1 cellular context compared by ENCODE assay signal in the genomic region with DNA sequence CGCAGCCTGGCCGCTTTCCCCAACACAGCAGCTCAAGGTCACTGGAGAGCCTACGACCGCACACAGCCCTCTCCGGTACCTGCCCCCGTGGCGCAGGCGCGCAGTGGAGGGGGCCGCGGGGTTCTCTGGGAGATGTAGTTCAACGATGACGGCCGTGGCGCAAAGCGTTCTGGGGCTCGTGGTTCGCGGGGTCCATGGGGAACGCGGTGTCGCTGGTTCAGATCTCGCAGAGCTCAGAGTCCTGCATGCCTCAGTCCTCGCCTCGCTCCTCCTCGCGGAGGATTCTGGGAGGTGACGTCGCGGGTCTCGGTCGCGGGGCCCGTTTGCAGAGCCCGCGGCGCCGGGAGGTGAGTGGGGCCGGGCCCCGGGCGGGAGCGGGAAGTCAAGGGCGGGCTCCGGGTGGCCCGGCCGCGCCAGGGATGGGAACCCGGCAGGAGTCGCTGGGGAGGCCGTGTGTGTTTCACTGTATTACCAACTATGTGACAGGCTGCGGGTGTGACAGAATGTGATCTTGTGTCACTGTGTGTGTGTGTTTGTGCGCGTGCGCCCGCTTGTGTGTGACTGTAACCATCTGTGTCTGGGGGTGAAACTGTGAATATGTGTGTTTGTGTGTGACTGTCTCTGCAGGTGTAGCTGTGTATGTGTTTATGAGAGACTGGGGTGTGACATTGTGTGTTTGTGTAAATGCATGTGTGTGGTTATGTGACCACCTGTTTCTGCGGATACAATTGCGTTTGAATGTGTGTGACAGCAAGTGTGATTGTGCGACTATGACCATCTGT.
A peak's percentile ranks its signal among the peaks of the same experiment; 100 is the strongest.
TF ChIP-seq lines count a peak whose summit lies in the region.

ZNF527 (plus strand) TSS at position 220 of the 782 bp plus-strand sequence. CDS start 3,100 bp downstream, outside the sequence.

TF ChIP-seq in GM12878, 131 proteins besides CTCF, POLR2A, EP300 and RAD21 (continued from another document):
- TF ChIP-seq, protein P1, sequence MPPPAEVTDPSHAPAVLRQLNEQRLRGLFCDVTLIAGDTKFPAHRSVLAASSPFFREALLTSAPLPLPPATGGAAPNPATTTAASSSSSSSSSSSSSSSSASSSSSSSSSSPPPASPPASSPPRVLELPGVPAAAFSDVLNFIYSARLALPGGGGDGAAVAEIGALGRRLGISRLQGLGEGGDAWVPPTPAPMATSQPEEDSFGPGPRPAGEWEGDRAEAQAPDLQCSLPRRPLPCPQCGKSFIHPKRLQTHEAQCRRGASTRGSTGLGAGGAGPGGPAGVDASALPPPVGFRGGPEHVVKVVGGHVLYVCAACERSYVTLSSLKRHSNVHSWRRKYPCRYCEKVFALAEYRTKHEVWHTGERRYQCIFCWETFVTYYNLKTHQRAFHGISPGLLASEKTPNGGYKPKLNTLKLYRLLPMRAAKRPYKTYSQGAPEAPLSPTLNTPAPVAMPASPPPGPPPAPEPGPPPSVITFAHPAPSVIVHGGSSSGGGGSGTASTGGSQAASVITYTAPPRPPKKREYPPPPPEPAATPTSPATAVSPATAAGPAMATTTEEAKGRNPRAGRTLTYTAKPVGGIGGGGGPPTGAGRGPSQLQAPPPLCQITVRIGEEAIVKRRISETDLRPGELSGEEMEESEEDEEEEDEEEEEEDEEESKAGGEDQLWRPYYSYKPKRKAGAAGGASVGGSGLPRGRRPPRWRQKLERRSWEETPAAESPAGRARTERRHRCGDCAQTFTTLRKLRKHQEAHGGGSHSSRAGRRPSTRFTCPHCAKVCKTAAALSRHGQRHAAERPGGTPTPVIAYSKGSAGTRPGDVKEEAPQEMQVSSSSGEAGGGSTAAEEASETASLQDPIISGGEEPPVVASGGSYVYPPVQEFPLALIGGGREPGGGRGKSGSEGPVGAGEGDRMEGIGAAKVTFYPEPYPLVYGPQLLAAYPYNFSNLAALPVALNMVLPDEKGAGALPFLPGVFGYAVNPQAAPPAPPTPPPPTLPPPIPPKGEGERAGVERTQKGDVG (CRISPR knock-in tag; IDR thresholded peaks at IDR 0.05): no peak
- TF ChIP-seq ATF3 (IDR thresholded peaks at IDR 0.05; ENCODE audit: borderline replicate concordance, extremely low read depth, low read depth, low read length) (peak; percentile 31; the same call in 1 of the 2 replicates), NR2C1 (IDR thresholded peaks at IDR 0.05) (peak; percentile 74), CREB1 (IDR thresholded peaks at IDR 0.05; ENCODE audit: low read depth) (peak; percentile 94), SREBF2 (IDR thresholded peaks at IDR 0.05; ENCODE audit: low read length) (no peak), YBX1 (IDR thresholded peaks at IDR 0.05) (no peak), MLLT1 (IDR thresholded peaks at IDR 0.05) (peak; percentile 81), STAT3 (IDR thresholded peaks at IDR 0.05; ENCODE audit: low read depth, low read length) (no peak), FOXM1 (IDR thresholded peaks at IDR 0.05; ENCODE audit: low read depth, low read length) (no peak), SP1 (IDR thresholded peaks at IDR 0.05; ENCODE audit: low read depth, low read length) (no peak), CEBPZ (IDR thresholded peaks at IDR 0.05; ENCODE audit: low read depth, low read length) (no peak), MTA3 (IDR thresholded peaks at IDR 0.05; ENCODE audit: borderline replicate concordance, low read length) (no peak), TAF1 (IDR thresholded peaks at IDR 0.05; ENCODE audit: borderline replicate concordance, low read depth, low read length) (0 out of 2 replicates have a peak, but pooled peaks have one; percentile 63), IKZF2 (IDR thresholded peaks at IDR 0.05) (0 out of 4 replicates have a peak, but pooled peaks of 1 of the 2 experiments have one; percentile 9), USF1 (IDR thresholded peaks at IDR 0.05; ENCODE audit: borderline replicate concordance, extremely low read length, insufficient read depth, low read depth, low read length) (peak; percentile 36), KLF5 (IDR thresholded peaks at IDR 0.05; ENCODE audit: partially characterized antibody) (no peak), NR2F1 (conservative IDR thresholded peaks at IDR 0.05) (no peak; the same call in 1 of the 2 replicates), RFX5 (IDR thresholded peaks at IDR 0.05; ENCODE audit: low read depth, low read length) (peak; percentile 15; the same call in 1 of the 2 replicates), BRCA1 (IDR thresholded peaks at IDR 0.05; ENCODE audit: low read depth, low read length) (peak; percentile 66), MXI1 (IDR thresholded peaks at IDR 0.05; ENCODE audit: low read depth, low read length) (peak; percentile 86), SMAD5 (IDR thresholded peaks at IDR 0.05; ENCODE audit: low read depth) (0 out of 2 replicates have a peak, but pooled peaks have one; percentile 42), STAT1 (conservative IDR thresholded peaks at IDR 0.05) (0 out of 2 replicates have a peak, but pooled peaks have one; percentile 13), MAX (IDR thresholded peaks at IDR 0.05; ENCODE audit: low read depth, low read length) (peak; percentile 82), BCL3 (IDR thresholded peaks at IDR 0.05; ENCODE audit: borderline replicate concordance, insufficient read depth, low read depth, low read length, poor library complexity, severe bottlenecking) (peak; percentile 3), PAX8 (IDR thresholded peaks at IDR 0.05) (no peak), YY1 (IDR thresholded peaks at IDR 0.05; ENCODE audit: low read depth, low read length) (peak; percentile 80), ZNF384 (IDR thresholded peaks at IDR 0.05; ENCODE audit: borderline replicate concordance, low read depth, low read length) (no peak; the same call in 1 of the 2 replicates), DPF2 (IDR thresholded peaks at IDR 0.05) (no peak), BACH1 (IDR thresholded peaks at IDR 0.05; ENCODE audit: borderline replicate concordance) (no peak), ZNF207 (IDR thresholded peaks at IDR 0.05; ENCODE audit: borderline replicate concordance) (no peak; the same call in 1 of the 2 replicates), NFIC (IDR thresholded peaks at IDR 0.05; ENCODE audit: low read depth, low read length) (no peak), ZBED1 (IDR thresholded peaks at IDR 0.05; ENCODE audit: borderline replicate concordance) (no peak), IKZF1 (conservative IDR thresholded peaks at IDR 0.05) (peak; percentile 99), ASH2L (IDR thresholded peaks at IDR 0.05; ENCODE audit: borderline replicate concordance, low read depth) (peak; percentile 88), GABPA (IDR thresholded peaks at IDR 0.05; ENCODE audit: low read depth) (0 out of 2 replicates have a peak, but pooled peaks have one; percentile 57), TBL1XR1 (IDR thresholded peaks at IDR 0.05; ENCODE audit: low read depth, low read length) (no peak), MYB (IDR thresholded peaks at IDR 0.05; ENCODE audit: borderline replicate concordance, low read depth, low read length) (no peak), ZSCAN29 (IDR thresholded peaks at IDR 0.05) (no peak), SIX5 (IDR thresholded peaks at IDR 0.05; ENCODE audit: low read depth, low read length, severe bottlenecking) (peak; percentile 96), CEBPB (IDR thresholded peaks at IDR 0.05; ENCODE audit: borderline replicate concordance in 1 of 2, low read depth in 2 of 2, low read length in 2 of 2) (no peak), WRNIP1 (IDR thresholded peaks at IDR 0.05; ENCODE audit: borderline replicate concordance, low read depth, low read length) (0 out of 2 replicates have a peak, but pooled peaks have one; percentile 24), SRF (IDR thresholded peaks at IDR 0.05; ENCODE audit: low read depth in 2 of 2, low read length in 2 of 2) (no peak), SREBF1 (IDR thresholded peaks at IDR 0.05; ENCODE audit: low read length) (peak; percentile 71; the same call in 1 of the 2 replicates)
- TF ChIP-seq, protein P2, sequence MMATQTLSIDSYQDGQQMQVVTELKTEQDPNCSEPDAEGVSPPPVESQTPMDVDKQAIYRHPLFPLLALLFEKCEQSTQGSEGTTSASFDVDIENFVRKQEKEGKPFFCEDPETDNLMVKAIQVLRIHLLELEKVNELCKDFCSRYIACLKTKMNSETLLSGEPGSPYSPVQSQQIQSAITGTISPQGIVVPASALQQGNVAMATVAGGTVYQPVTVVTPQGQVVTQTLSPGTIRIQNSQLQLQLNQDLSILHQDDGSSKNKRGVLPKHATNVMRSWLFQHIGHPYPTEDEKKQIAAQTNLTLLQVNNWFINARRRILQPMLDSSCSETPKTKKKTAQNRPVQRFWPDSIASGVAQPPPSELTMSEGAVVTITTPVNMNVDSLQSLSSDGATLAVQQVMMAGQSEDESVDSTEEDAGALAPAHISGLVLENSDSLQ (IDR thresholded peaks at IDR 0.05): peak; percentile 37; the same call in 1 of the 2 replicates
- TF ChIP-seq, protein P3, sequence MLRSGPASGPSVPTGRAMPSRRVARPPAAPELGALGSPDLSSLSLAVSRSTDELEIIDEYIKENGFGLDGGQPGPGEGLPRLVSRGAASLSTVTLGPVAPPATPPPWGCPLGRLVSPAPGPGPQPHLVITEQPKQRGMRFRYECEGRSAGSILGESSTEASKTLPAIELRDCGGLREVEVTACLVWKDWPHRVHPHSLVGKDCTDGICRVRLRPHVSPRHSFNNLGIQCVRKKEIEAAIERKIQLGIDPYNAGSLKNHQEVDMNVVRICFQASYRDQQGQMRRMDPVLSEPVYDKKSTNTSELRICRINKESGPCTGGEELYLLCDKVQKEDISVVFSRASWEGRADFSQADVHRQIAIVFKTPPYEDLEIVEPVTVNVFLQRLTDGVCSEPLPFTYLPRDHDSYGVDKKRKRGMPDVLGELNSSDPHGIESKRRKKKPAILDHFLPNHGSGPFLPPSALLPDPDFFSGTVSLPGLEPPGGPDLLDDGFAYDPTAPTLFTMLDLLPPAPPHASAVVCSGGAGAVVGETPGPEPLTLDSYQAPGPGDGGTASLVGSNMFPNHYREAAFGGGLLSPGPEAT (IDR thresholded peaks at IDR 0.05; ENCODE audit: low read depth): no peak
